ENCODE assay signal across 8 cellular contexts in genomic region chr6:30883743-30884520, GRCh38. TPM values are rescaled to one million over a fixed set of nuclear protein-coding genes. Genes with fewer than 3 reads are reported as not detected.
DNase-seq lines count a peak whose midpoint lies in the region; ATAC-seq, FAIRE-seq and TF ChIP-seq lines count a peak whose summit lies in the region.

Gene DDR1, plus strand, starts transcription at chr6:30884519. Its CDS starts 4,211 bp downstream, at chr6:30888730.

- peaks cover 4% of the 10 kb centered on the region; the same call in 1 of the 3 replicates for H3K36me3 ChIP-seq in K562 (ENCODE audit: control insufficient read depth, insufficient read depth, low read length)
- H3K36me3 ChIP-seq in psoas muscle (ENCODE audit: insufficient read depth in 1 of 2, low read depth in 1 of 2) = peaks cover 0 to 9% of the 10 kb centered on the region in 2 donors

- in situ Hi-C loops in K562 (cut with MboI) = no loop called here

- peak within 1 kb of the TSS; percentile 70 for H3K27ac ChIP-seq in K562 (ENCODE audit: extremely low read depth, low read depth, low read length)
- H3K27ac ChIP-seq in psoas muscle = peak within 1 kb of the TSS; percentile 93

- TF ChIP-seq POLR2A in K562 (conservative IDR thresholded peaks at IDR 0.05) = no peak

- intact Hi-C loops in T-helper 1 cell treated with Interleukin-12 subunit alpha and Interleukin-12 subunit beta and Interleukin-4 antibody, amounts not matched to agents 30 ng/mL and 1 ng/mL, for 36 hours (cut with micrococcal nuclease) = loop anchor here (2.0 kb wide), 2 partner anchors 31 to 147 kb away; partner anchors contain the start of gene VARS2
- intact Hi-C loops in K562 (cut with micrococcal nuclease) (no loop called here), psoas muscle (cut with DNase I) (loop anchor here in 1 of 2 donors (2.0 to 5.0 kb wide), 2 partner anchors 141 to 207 kb away; partner anchors contain the start of gene FLOT1)

- H4K20me1 ChIP-seq in K562 (replicated peaks; ENCODE audit: control insufficient read depth, insufficient read depth, low read length) = peaks cover 9% of the 10 kb centered on the region; the same call in 1 of the 2 replicates

- H2AFZ ChIP-seq in K562 (ENCODE audit: low read depth, low read length) = peak within 1 kb of the TSS; percentile 82

- H3K9me3 ChIP-seq in K562 (replicated peaks; ENCODE audit: control insufficient read depth, insufficient read depth, low read depth, low read length) = no peaks in the 10 kb centered on the region
- no peaks in the 10 kb centered on the region for H3K9me3 ChIP-seq in psoas muscle

- H3K4me2 ChIP-seq in K562 (ENCODE audit: insufficient read depth, low read length) = peak within 1 kb of the TSS; percentile 96

- H3K27me3 ChIP-seq in K562 (ENCODE audit: control insufficient read depth in 2 of 2, insufficient read depth in 2 of 2, low read length in 2 of 2) (no peaks in the 10 kb centered on the region), psoas muscle (ENCODE audit: insufficient read depth in 3 of 3, low read length in 2 of 3) (no peaks in the 10 kb centered on the region)

- peak; percentile 81 for ATAC-seq in K562
- peak in 2 of 4 donors; percentile 70 to 79 for ATAC-seq in psoas muscle
- ATAC-seq in GM18873 (IDR thresholded peaks at IDR 0.05; ENCODE audit: low FRiP score, unreplicated experiment) = no peak

- H3K79me2 ChIP-seq in K562 (ENCODE audit: control insufficient read depth, insufficient read depth, low read length) = peaks cover 43% of the 10 kb centered on the region

- FAIRE-seq in K562 (lab: Jason Lieb, UNC) = no peak

- TF ChIP-seq CTCF in K562 (IDR thresholded peaks at IDR 0.05 in 2 of 3, conservative IDR thresholded peaks at IDR 0.05 in 1 of 3; ENCODE audit: insufficient read depth in 2 of 3, low read depth in 1 of 3, low read length in 3 of 3) = no peak
- no peak for TF ChIP-seq CTCF in psoas muscle (IDR thresholded peaks at IDR 0.05)

- H3K4me3 ChIP-seq in Jurkat, Clone E6-1 (ENCODE audit: low read length) = peak within 1 kb of the TSS; percentile 57
- peak within 1 kb of the TSS; percentile 54 for H3K4me3 ChIP-seq in K562
- peak within 1 kb of the TSS; percentile 78 for H3K4me3 ChIP-seq in psoas muscle

- no peak for TF ChIP-seq RAD21 in K562 (CRISPR knock-in tag; conservative IDR thresholded peaks at IDR 0.05 in 1 of 2, IDR thresholded peaks at IDR 0.05 in 1 of 2)

- 9% methylated on average over 18 of the region's 60 CpGs for WGBS in K562 (ENCODE audit: insufficient coverage, low coverage, missing lambda C conversion rate)
- WGBS in psoas muscle, 3 donors = 9 to 74% (median 14%) methylated on average over 9 to 60 of the region's 60 CpGs

- CTCF ChIA-PET in K562 (lab: Yijun Ruan, JAX; ENCODE audit: low intra/inter-chr PET ratio) = interaction anchor here (0.6 to 1.9 kb wide), 2 partner anchors 25 to 56 kb away, joined by 3 to 6 read pairs; no protein-coding TSS in a partner anchor

- TF ChIP-seq EP300 in K562 (IDR thresholded peaks at IDR 0.05; ENCODE audit: low read length) = no peak

- H3K9ac ChIP-seq in K562 (ENCODE audit: insufficient read depth in 1 of 2, low read depth in 2 of 2, low read length in 2 of 2) = peak within 1 kb of the TSS; percentile 63 to 94

- H3K9me1 ChIP-seq in K562 (ENCODE audit: control insufficient read depth, insufficient read depth, low read length) = peaks cover 3% of the 10 kb centered on the region

- H3K4me1 ChIP-seq in K562 (replicated peaks in 1 of 2; ENCODE audit: control insufficient read depth in 2 of 2, insufficient read depth in 2 of 2, low read length in 2 of 2) (peaks cover 64 to 76% of the 10 kb centered on the region in 2 experiments), psoas muscle (peaks cover 41% of the 10 kb centered on the region)

- DNase-seq in DMS79 treated with DMSO at 0.1 percent for 48 hours (lab: John Stamatoyannopoulos, UW) (peak; percentile 28), K562 (ENCODE audit: extremely low read depth in 1 of 4, low spot score in 3 of 4) (peak; percentile 93 to 95 (median 94)), hippocampal formation (lab: John Stamatoyannopoulos, UW) (peak; percentile 74 to 87), psoas muscle (peak; percentile 71 to 81), amniotic stem cell (lab: John Stamatoyannopoulos, UW) (no peak)
- DNase-seq in Jurkat, Clone E6-1 (ENCODE audit: low read depth, low spot score) = no peak

- POLR2A ChIA-PET in K562 (lab: Yijun Ruan, JAX) = interaction anchor here (0.5 to 2.4 kb wide), 9 partner anchors 8 to 142 kb away, joined by 3 to 15 read pairs (median 4); partner anchors contain the start of gene FLOT1

- no TSS peak for BruUV-seq in K562 (replicated peaks; lab: Mats Ljungman, UMichigan)

TF ChIP-seq in K562, 482 proteins besides CTCF, POLR2A, EP300 and RAD21 (continues in another document):
- TF ChIP-seq CCNT2 (IDR thresholded peaks at IDR 0.05; ENCODE audit: borderline replicate concordance, extremely low read depth, insufficient read length, low read depth, low read length) (peak; percentile 50), GABPB1 (CRISPR knock-in tag; IDR thresholded peaks at IDR 0.05) (peak; percentile 20; the same call in 1 of the 2 replicates), SRSF3 (IDR thresholded peaks at IDR 0.05; ENCODE audit: insufficient read depth, low read length) (0 out of 2 replicates have a peak, but pooled peaks have one; percentile 71), KDM5B (IDR thresholded peaks at IDR 0.05; ENCODE audit: insufficient replicate concordance, low read depth, low read length) (peak; percentile 44), MAFK (IDR thresholded peaks at IDR 0.05; ENCODE audit: low read length) (no peak), CEBPG (CRISPR knock-in tag; IDR thresholded peaks at IDR 0.05) (no peak), CEBPG (tag; conservative IDR thresholded peaks at IDR 0.05 in 1 of 2, IDR thresholded peaks at IDR 0.05 in 1 of 2) (no peak), DPF2 (IDR thresholded peaks at IDR 0.05) (0 out of 2 replicates have a peak, but pooled peaks have one; percentile 25), BRF2 (IDR thresholded peaks at IDR 0.05; ENCODE audit: borderline replicate concordance, insufficient read depth, insufficient read length) (no peak), HCFC1 (IDR thresholded peaks at IDR 0.05; ENCODE audit: low read depth, low read length) (no peak), CBX5 (IDR thresholded peaks at IDR 0.05; ENCODE audit: borderline replicate concordance, low read depth) (no peak), ZFX (CRISPR knock-in tag; IDR thresholded peaks at IDR 0.05) (peak; percentile 29), MYC (IDR thresholded peaks at IDR 0.05; ENCODE audit: low read depth, low read length) (0 out of 2 replicates have a peak, but pooled peaks have one; percentile 44), MYC (CRISPR knock-in tag; IDR thresholded peaks at IDR 0.05; ENCODE audit: borderline replicate concordance, low read depth) (no peak)
- TF ChIP-seq, protein P1, sequence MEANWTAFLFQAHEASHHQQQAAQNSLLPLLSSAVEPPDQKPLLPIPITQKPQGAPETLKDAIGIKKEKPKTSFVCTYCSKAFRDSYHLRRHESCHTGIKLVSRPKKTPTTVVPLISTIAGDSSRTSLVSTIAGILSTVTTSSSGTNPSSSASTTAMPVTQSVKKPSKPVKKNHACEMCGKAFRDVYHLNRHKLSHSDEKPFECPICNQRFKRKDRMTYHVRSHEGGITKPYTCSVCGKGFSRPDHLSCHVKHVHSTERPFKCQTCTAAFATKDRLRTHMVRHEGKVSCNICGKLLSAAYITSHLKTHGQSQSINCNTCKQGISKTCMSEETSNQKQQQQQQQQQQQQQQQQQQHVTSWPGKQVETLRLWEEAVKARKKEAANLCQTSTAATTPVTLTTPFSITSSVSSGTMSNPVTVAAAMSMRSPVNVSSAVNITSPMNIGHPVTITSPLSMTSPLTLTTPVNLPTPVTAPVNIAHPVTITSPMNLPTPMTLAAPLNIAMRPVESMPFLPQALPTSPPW (CRISPR knock-in tag; IDR thresholded peaks at IDR 0.05) = peak; percentile 86

RNA-seq across cellular contexts. Expression of gene DDR1, which starts in this region (rescaled TPM):
- 12.3 TPM for polyA plus RNA-seq in Jurkat, Clone E6-1 (2012; ENCODE audit: insufficient read depth, insufficient read length)
- total RNA-seq in T-helper 1 cell treated with Interleukin-12 subunit alpha and Interleukin-12 subunit beta and Interleukin-4 antibody, amounts not matched to agents 30 ng/mL and 1 ng/mL, for 36 hours = 19.5 and 20.1 TPM in 2 replicates
- total RNA-seq in K562 (2011; cell fraction: chromatin; rRNA removed; ENCODE audit: low replicate concordance) = 77.6 and 145 TPM in 2 replicates
- total RNA-seq in K562 (2011; cell fraction: nucleolus; rRNA removed) = 121 and 123 TPM in 2 replicates
- total RNA-seq in K562 (2011; cell fraction: nucleoplasm; rRNA removed) = 99.0 and 108 TPM in 2 replicates
- total RNA-seq in K562 (2014; rRNA removed) (19.9 and 27.1 TPM in 2 replicates), K562 (2014; rRNA removed; fragmentation: Illumina TruSeq; extraction: Trizol) (10.5 and 12.2 TPM in 2 replicates), K562 (2015; rRNA removed; fragmentation: Illumina TruSeq; extraction: Trizol) (10.0 and 11.1 TPM in 2 replicates), K562 (2021) (42.9 and 44.6 TPM in 2 replicates), psoas muscle (100 to 1,000 TPM in 1 of 4 donors, 10 to 100 TPM in 3; 26.3 to 129 (median 54.2) TPM)
- polyA plus RNA-seq in K562 (2011; rRNA removed) (11.2 and 19.0 TPM in 2 replicates), K562 (2014; fragmentation: Illumina TruSeq; extraction: Trizol) (16.0 and 19.8 TPM in 2 replicates), K562 (2014; fragmentation: Nextera tagmentation; extraction: Ambion mirVana) (1 to 10 TPM; 1.4 to 1.6 TPM), K562 (2014; rRNA removed) (19.3 and 20.2 TPM in 2 replicates), psoas muscle (10 to 100 TPM in 2 of 3 donors, 1 to 10 TPM in 1; 2.2 to 10.8 (median 10.5) TPM)
- polyA plus RNA-seq in K562 (2011; cell fraction: cytosol; rRNA removed) = 17.3 and 19.2 TPM in 2 replicates
- 47.9 and 67.4 TPM in 2 replicates for polyA plus RNA-seq in K562 (2011; cell fraction: nucleus; rRNA removed)
- polyA plus RNA-seq in K562 (2012) = 25.5 and 32.6 TPM in 2 replicates
- polyA minus RNA-seq in K562 (2011; rRNA and poly(A)+ RNA removed) = 16.3 and 21.0 TPM in 2 replicates
- 26.3 and 45.5 TPM in 2 replicates for polyA minus RNA-seq in K562 (2011; cell fraction: cytosol; rRNA and poly(A)+ RNA removed)
- polyA minus RNA-seq in K562 (2011; cell fraction: nucleus; rRNA and poly(A)+ RNA removed) = 27.9 and 41.7 TPM in 2 replicates

Comparison
In these comparisons a context has a peak if more than half of its experiments do, and no peak if none do; other contexts are left out.
1. DNase-seq: peak in DMS79 treated with DMSO at 0.1 percent for 48 hours (single experiment), K562 (4 of 4), hippocampal formation (2 of 2) and psoas muscle (2 of 2); none in Jurkat, Clone E6-1 (single experiment) and amniotic stem cell (single experiment).
2. Peak in every context shown above with its lines, with median percentiles within 50 percentile points of each other: H3K4me3 ChIP-seq.